8 cellular contexts compared by ENCODE assay signal in the genomic region with DNA sequence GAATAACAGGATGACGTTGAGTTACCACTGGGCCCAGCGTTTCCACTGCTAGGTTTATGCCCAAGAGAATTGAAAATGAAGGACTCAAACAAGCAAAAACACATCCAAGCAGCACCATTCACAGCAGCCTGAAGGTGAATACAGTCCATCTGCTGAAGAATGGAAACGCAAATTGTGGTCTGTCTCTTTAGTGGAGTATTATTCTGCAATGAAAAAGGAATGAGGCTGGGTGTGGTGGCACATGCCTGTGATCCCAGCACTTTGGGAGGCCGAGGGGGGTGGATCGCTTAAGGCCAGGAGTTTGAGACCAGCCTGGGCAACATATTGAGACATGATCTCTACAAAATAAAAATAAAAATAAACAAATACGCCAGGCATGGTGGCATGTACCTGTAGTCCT. TPM values are rescaled to one million over a fixed set of nuclear protein-coding genes. Genes with fewer than 3 reads are reported as not detected.
"Had no signal": no experiment of that assay in that cellular context is flagged by ENCODE, and none has a peak within 500 bp of the region (broad histone marks: within the 10 kb centered on the region; RNA-seq: fewer than 3 reads in every experiment).

No MANE protein-coding gene starts in this region.

- ATAC-seq: GM12878 had no signal

- FAIRE-seq: G401.6, GM12878, GM12891, GM12892, GM18507, GM19239 had no signal

- H3K4me3 ChIP-seq: GM12878 had no signal

- DNase-seq: GDM1, GF-D8 had no signal

RNA-seq across cellular contexts. Expression of a gene that starts 41.9 kb away (rescaled TPM):
- total RNA-seq: GM12878 had no signal
